2 cellular contexts compared by ENCODE assay signal in genomic region chr7:132655071-132655761, GRCh38.
A peak's percentile ranks its signal among the peaks of the same experiment; 100 is the strongest.
TF ChIP-seq lines count a peak whose summit lies in the region.

No MANE protein-coding gene starts in this region.

TF ChIP-seq in H1, 55 proteins besides CTCF, POLR2A, EP300 and RAD21 (continued from another document):
- TF ChIP-seq RBBP5 (IDR thresholded peaks at IDR 0.05; ENCODE audit: borderline replicate concordance, low read depth, low read length) (0 out of 2 replicates have a peak, but pooled peaks have one; percentile 56), CTBP2 (IDR thresholded peaks at IDR 0.05; ENCODE audit: borderline replicate concordance, insufficient read depth, insufficient read length, low read length) (peak; percentile 81), EGR1 (IDR thresholded peaks at IDR 0.05; ENCODE audit: borderline replicate concordance, low read depth, low read length) (no peak), KDM4A (IDR thresholded peaks at IDR 0.05; ENCODE audit: low read depth, low read length, severe bottlenecking) (peak; percentile 26), ASH2L (IDR thresholded peaks at IDR 0.05; ENCODE audit: low read length) (peak; percentile 88), E2F6 (IDR thresholded peaks at IDR 0.05) (no peak)
TF ChIP-seq in H1: peak in this region for 5.

TF ChIP-seq in neural cell, 6 proteins besides CTCF, POLR2A, EP300 and RAD21 (continued from another document):
- TF ChIP-seq MXI1 (conservative IDR thresholded peaks at IDR 0.05; ENCODE audit: poor library complexity, severe bottlenecking) (no peak), TAF1 (IDR thresholded peaks at IDR 0.05; ENCODE audit: low read depth) (no peak), POLR2AphosphoS5 (IDR thresholded peaks at IDR 0.05) (no peak)
- TF ChIP-seq, protein P1, sequence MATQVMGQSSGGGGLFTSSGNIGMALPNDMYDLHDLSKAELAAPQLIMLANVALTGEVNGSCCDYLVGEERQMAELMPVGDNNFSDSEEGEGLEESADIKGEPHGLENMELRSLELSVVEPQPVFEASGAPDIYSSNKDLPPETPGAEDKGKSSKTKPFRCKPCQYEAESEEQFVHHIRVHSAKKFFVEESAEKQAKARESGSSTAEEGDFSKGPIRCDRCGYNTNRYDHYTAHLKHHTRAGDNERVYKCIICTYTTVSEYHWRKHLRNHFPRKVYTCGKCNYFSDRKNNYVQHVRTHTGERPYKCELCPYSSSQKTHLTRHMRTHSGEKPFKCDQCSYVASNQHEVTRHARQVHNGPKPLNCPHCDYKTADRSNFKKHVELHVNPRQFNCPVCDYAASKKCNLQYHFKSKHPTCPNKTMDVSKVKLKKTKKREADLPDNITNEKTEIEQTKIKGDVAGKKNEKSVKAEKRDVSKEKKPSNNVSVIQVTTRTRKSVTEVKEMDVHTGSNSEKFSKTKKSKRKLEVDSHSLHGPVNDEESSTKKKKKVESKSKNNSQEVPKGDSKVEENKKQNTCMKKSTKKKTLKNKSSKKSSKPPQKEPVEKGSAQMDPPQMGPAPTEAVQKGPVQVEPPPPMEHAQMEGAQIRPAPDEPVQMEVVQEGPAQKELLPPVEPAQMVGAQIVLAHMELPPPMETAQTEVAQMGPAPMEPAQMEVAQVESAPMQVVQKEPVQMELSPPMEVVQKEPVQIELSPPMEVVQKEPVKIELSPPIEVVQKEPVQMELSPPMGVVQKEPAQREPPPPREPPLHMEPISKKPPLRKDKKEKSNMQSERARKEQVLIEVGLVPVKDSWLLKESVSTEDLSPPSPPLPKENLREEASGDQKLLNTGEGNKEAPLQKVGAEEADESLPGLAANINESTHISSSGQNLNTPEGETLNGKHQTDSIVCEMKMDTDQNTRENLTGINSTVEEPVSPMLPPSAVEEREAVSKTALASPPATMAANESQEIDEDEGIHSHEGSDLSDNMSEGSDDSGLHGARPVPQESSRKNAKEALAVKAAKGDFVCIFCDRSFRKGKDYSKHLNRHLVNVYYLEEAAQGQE (IDR thresholded peaks at IDR 0.05; ENCODE audit: borderline replicate concordance), result no peak
